In genomic region chr5:170552486-170553122, GRCh38 we compare ENCODE assay signal across 10 cellular contexts. TPM values are rescaled to one million over a fixed set of nuclear protein-coding genes. Genes with fewer than 3 reads are reported as not detected.
DNase-seq lines count a peak whose midpoint lies in the region; ATAC-seq and TF ChIP-seq lines count a peak whose summit lies in the region.
"Had no signal": no experiment of that assay in that cellular context is flagged by ENCODE, and none has a peak within 500 bp of the region (broad histone marks: within the 10 kb centered on the region; RNA-seq: fewer than 3 reads in every experiment).

No MANE protein-coding gene starts in this region.

- intact Hi-C loops in left colon (cut with DNase I, micrococcal nuclease) = no loop called here

- H2AFZ ChIP-seq in Loucy (ENCODE audit: low read length) = no peak overlapping the region

- H3K4me1 ChIP-seq in Loucy (ENCODE audit: insufficient read depth, low read length, poor library complexity, severe bottlenecking) (peaks cover 12% of the 10 kb centered on the region), tibial nerve (peaks cover 0 to 10% (median 3%) of the 10 kb centered on the region in 4 donors)

- no peaks in the 10 kb centered on the region for H3K79me2 ChIP-seq in Loucy (ENCODE audit: insufficient read depth, low read length)

- H3K4me3 ChIP-seq in Loucy (ENCODE audit: low read length, poor library complexity, severe bottlenecking) (no peak overlapping the region), tibial nerve (no peak overlapping the region)

- no peaks in the 10 kb centered on the region for H3K36me3 Mint-ChIP-seq in osteocyte (ENCODE audit: unreplicated experiment)

- no peaks in the 10 kb centered on the region for H3K27me3 ChIP-seq in Loucy (ENCODE audit: insufficient read depth, low read length, poor library complexity, severe bottlenecking)
- H3K27me3 ChIP-seq in tibial nerve = no peaks in the 10 kb centered on the region

- peak overlapping the region; percentile 44 for H3K4me2 ChIP-seq in Loucy (ENCODE audit: low read depth, low read length, poor library complexity, severe bottlenecking)

- H3K9me3 Mint-ChIP-seq in osteocyte (ENCODE audit: unreplicated experiment) = no peaks in the 10 kb centered on the region

- WGBS in tibial nerve, 2 donors = 7 to 10% methylated on average over 13 to 15 of the region's 15 CpGs

- no peaks in the 10 kb centered on the region for H3K27me3 Mint-ChIP-seq in osteocyte (ENCODE audit: unreplicated experiment)

- no peaks in the 10 kb centered on the region for H3F3A ChIP-seq in Loucy (ENCODE audit: low read depth)

- peaks cover 6% of the 10 kb centered on the region for H3K4me1 Mint-ChIP-seq in osteocyte (ENCODE audit: unreplicated experiment)

- no peak for TF ChIP-seq EP300 in tibial nerve (IDR thresholded peaks at IDR 0.05)

- H3K9ac ChIP-seq in Loucy (ENCODE audit: low read depth, low read length, poor library complexity, severe bottlenecking) = no peak overlapping the region

- H3K27ac ChIP-seq in cingulate gyrus (ENCODE audit: low read depth, low read length) = peak overlapping the region; percentile 34
- H3K27ac ChIP-seq in tibial nerve = peak overlapping the region in 2 of 4 donors; percentile 45 to 66
- H3K27ac ChIP-seq: neutrophil had no signal

- peak; percentile 41 to 58 for DNase-seq in left colon
- peak; percentile 55 to 65 for DNase-seq in tibial nerve (ENCODE audit: low spot score in 2 of 2)
- no peak for DNase-seq in NCI-H1930 (lab: John Stamatoyannopoulos, UW)
- no peak for DNase-seq in DMS53 (lab: John Stamatoyannopoulos, UW)
- DNase-seq in HUDEP-2 (lab: John Stamatoyannopoulos, UW; ENCODE audit: unreplicated experiment in 76 of 76) = no peak
- DNase-seq in osteocyte (ENCODE audit: extremely low spot score, unreplicated experiment) = no peak
- DNase-seq: activated CD8-positive, alpha-beta memory T cell treated with anti-CD3 and anti-CD28 coated beads for 24 hours had no signal

- H3K9me3 ChIP-seq in Loucy (ENCODE audit: insufficient read depth, low read depth, low read length) (no peaks in the 10 kb centered on the region), tibial nerve (no peaks in the 10 kb centered on the region)
- H3K9me3 ChIP-seq: neutrophil had no signal

- TF ChIP-seq CTCF in Loucy (conservative IDR thresholded peaks at IDR 0.05; ENCODE audit: low read length) = no peak
- TF ChIP-seq CTCF in tibial nerve (IDR thresholded peaks at IDR 0.05) = no peak
- no peak for TF ChIP-seq CTCF in osteocyte (IDR thresholded peaks at IDR 0.05)

- TF ChIP-seq POLR2A in tibial nerve (IDR thresholded peaks at IDR 0.05) = no peak

- H3K36me3 ChIP-seq in Loucy (ENCODE audit: insufficient read depth, low read length) = no peaks in the 10 kb centered on the region
- H3K36me3 ChIP-seq in tibial nerve = no peaks in the 10 kb centered on the region
- H3K36me3 ChIP-seq: neutrophil had no signal

- peak; percentile 19 for ATAC-seq in left colon

- no peak overlapping the region for H3K4me3 Mint-ChIP-seq in osteocyte (ENCODE audit: unreplicated experiment)

- H4K20me1 ChIP-seq in Loucy (ENCODE audit: insufficient read depth, low read length, poor library complexity, severe bottlenecking) = no peaks in the 10 kb centered on the region

- no peaks in the 10 kb centered on the region for H3K9me2 ChIP-seq in Loucy (replicated peaks; ENCODE audit: low read depth, low read length)

- no peak overlapping the region for H3K27ac Mint-ChIP-seq in osteocyte (ENCODE audit: unreplicated experiment)

RNA-seq across cellular contexts. Expression of gene KCNIP1, which starts 48.8 kb away (rescaled TPM):
- total RNA-seq in left colon = under 1 TPM in 1 of 2 donors, not detected in 1; 0.22 TPM
- 1 to 10 TPM in 3 of 4 donors, not detected in 1; 4.8 to 9.2 (median 7.3) TPM for total RNA-seq in tibial nerve
- total RNA-seq in osteocyte = 12.6 and 13.3 TPM in 2 replicates

Comparison
In these comparisons a context has a peak if more than half of its experiments do, and no peak if none do; other contexts are left out.
1. DNase-seq: peak in left colon (2 of 2) and tibial nerve (2 of 2); none in NCI-H1930 (0 of 2), DMS53 (single experiment), HUDEP-2 (0 of 76) and osteocyte (single experiment).